Comparison of ENCODE assay signal across 26 cellular contexts in genomic region chr3:71787851-71788405, GRCh38. TPM values are rescaled to one million over a fixed set of nuclear protein-coding genes. Genes with fewer than 3 reads are reported as not detected.
A peak's percentile ranks its signal among the peaks of the same experiment; 100 is the strongest.
DNase-seq lines count a peak whose midpoint lies in the region; ATAC-seq, FAIRE-seq and TF ChIP-seq lines count a peak whose summit lies in the region.
"Had no signal": no experiment of that assay in that cellular context is flagged by ENCODE, and none has a peak within 500 bp of the region (broad histone marks: within the 10 kb centered on the region; RNA-seq: fewer than 3 reads in every experiment).

No MANE protein-coding gene starts in this region.

- H3K4me1 ChIP-seq in H9 (ENCODE audit: insufficient read depth, low read length) (no peaks in the 10 kb centered on the region; the same call in 1 of the 2 replicates), H1 (replicated peaks in 1 of 4; ENCODE audit: control insufficient read depth in 3 of 4, insufficient read depth in 4 of 4, low read length in 3 of 4) (peaks cover 0 to 9% (median 6%) of the 10 kb centered on the region in 4 experiments; a peak in 4 of 7 replicates)

- H3K9ac ChIP-seq in H9 (ENCODE audit: extremely low read depth, insufficient read length, low read length) (no peak overlapping the region), H1 (replicated peaks in 1 of 4; ENCODE audit: extremely low read depth in 1 of 4, low read depth in 3 of 4, low read length in 3 of 4) (no peak overlapping the region)
- H3K9ac ChIP-seq: BLaER1 treated with 17β-estradiol and CSF1 and Interleukin-3, amounts not matched to agents 10 nM and 100 nM; GM23248 had no signal

- H2AK5ac ChIP-seq in H9 (ENCODE audit: insufficient read length, low read length) (no peak overlapping the region), H1 (ENCODE audit: low read depth, low read length) (no peak overlapping the region)

- H3K27me3 ChIP-seq in H9 (ENCODE audit: insufficient read depth, low read length) (peaks cover 23% of the 10 kb centered on the region), H1 (replicated peaks in 1 of 4; ENCODE audit: control insufficient read depth in 3 of 4, extremely low read depth in 1 of 4, insufficient read depth in 3 of 4, low read length in 3 of 4) (peaks cover 19 to 50% (median 34%) of the 10 kb centered on the region in 4 experiments)
- H3K27me3 ChIP-seq in CD4-positive, alpha-beta T cell (ENCODE audit: control insufficient read depth, insufficient read depth, low read length) = peaks cover 37% of the 10 kb centered on the region

- no peaks in the 10 kb centered on the region for H3K23me2 ChIP-seq in H9 (ENCODE audit: insufficient read length, low read depth, low read length, poor library complexity, severe bottlenecking)
- H3K23me2 ChIP-seq in H1 (ENCODE audit: low read depth, low read length) = peaks cover 7% of the 10 kb centered on the region; the same call in 1 of the 2 replicates

- peaks cover 49% of the 10 kb centered on the region for H3K27me3 Mint-ChIP-seq in H9 (ENCODE audit: low read depth)
- peaks cover 42% of the 10 kb centered on the region for H3K27me3 Mint-ChIP-seq in CD4-positive, alpha-beta T cell
- peaks cover 51% of the 10 kb centered on the region for H3K27me3 Mint-ChIP-seq in activated CD8-positive, alpha-beta T cell treated with anti-CD3 and anti-CD28 coated beads, Interleukin-2, amount 10 ng/mL, durations not matched to agents 7 days and 5 days (ENCODE audit: low read depth)

- peaks cover 20 to 24% of the 10 kb centered on the region in 2 experiments for H3K4me1 Mint-ChIP-seq in H9
- H3K4me1 Mint-ChIP-seq in CD4-positive, alpha-beta T cell (ENCODE audit: low read depth) = peaks cover 20% of the 10 kb centered on the region
- H3K4me1 Mint-ChIP-seq in activated CD8-positive, alpha-beta T cell treated with anti-CD3 and anti-CD28 coated beads, Interleukin-2, amount 10 ng/mL, durations not matched to agents 7 days and 5 days (ENCODE audit: low read depth) = peaks cover 15% of the 10 kb centered on the region

- H2AFZ ChIP-seq in H9 (ENCODE audit: low read length) (no peak overlapping the region), H1 (ENCODE audit: low read length) (no peak overlapping the region)
- H2AFZ ChIP-seq: GM23248 had no signal

- no peak overlapping the region for H3K27ac ChIP-seq in H9 (ENCODE audit: insufficient read length, low read depth, low read length)
- no peak overlapping the region for H3K27ac ChIP-seq in H1 (ENCODE audit: low read depth, low read length)
- H3K27ac ChIP-seq in CD4-positive, alpha-beta T cell (ENCODE audit: low read depth, low read length) = no peak overlapping the region
- H3K27ac ChIP-seq: A549; BLaER1 treated with 17β-estradiol and CSF1 and Interleukin-3, amounts not matched to agents 10 nM and 100 nM; GM23248 had no signal

- H4K5ac ChIP-seq in H9 (ENCODE audit: insufficient read length, low read depth, low read length) = no peak overlapping the region
- no peak overlapping the region for H4K5ac ChIP-seq in H1 (ENCODE audit: insufficient read length, low read depth, low read length)

- CTCF ChIA-PET in H1 (lab: Charles Lee; ENCODE audit: partially characterized antibody) = interaction anchor here (1.3 kb wide), 1 partner anchor 14 kb away, joined by 3 read pairs; no protein-coding TSS in a partner anchor
- CTCF ChIA-PET in CD4-positive, alpha-beta T cell (lab: Charles Lee) = no interaction called here
- CTCF ChIA-PET in activated CD8-positive, alpha-beta T cell treated with anti-CD3 and anti-CD28 coated beads, Interleukin-2, amount 10 ng/mL, durations not matched to agents 7 days and 5 days (lab: Charles Lee) = no interaction called here

- DNase-seq in H9 = no peak
- no peak for DNase-seq in H1 (ENCODE audit: low read depth in 1 of 2, low spot score in 2 of 2)
- peak; percentile 35 for DNase-seq in islet precursor cell
- DNase-seq in amygdala (lab: John Stamatoyannopoulos, UW) = no peak
- DNase-seq in CD4-positive, alpha-beta T cell = no peak
- DNase-seq in activated CD8-positive, alpha-beta T cell treated with anti-CD3 and anti-CD28 coated beads, Interleukin-2, amount 10 ng/mL, durations not matched to agents 7 days and 5 days = no peak
- DNase-seq: 8988T; ACHN; AML-193; BE2C; Calu3; CD4-positive, alpha-beta memory T cell; COR-L47; DMS53; DMS79 treated with DMSO at 0.1 percent for 48 hours; GF-D8; GM23248; HFFc6 had no signal

- H2BK120ac ChIP-seq in H9 (ENCODE audit: low read depth, low read length, poor library complexity, severe bottlenecking) = no peak overlapping the region
- no peak overlapping the region for H2BK120ac ChIP-seq in H1 (replicated peaks; ENCODE audit: low read depth, low read length)

- H4K91ac ChIP-seq in H9 (ENCODE audit: insufficient read length, low read depth, low read length) (no peak overlapping the region), H1 (replicated peaks; ENCODE audit: insufficient read length, low read length) (no peak overlapping the region)

- H3K56ac ChIP-seq in H9 (ENCODE audit: insufficient read length, low read depth, low read length) = no peak overlapping the region
- H3K56ac ChIP-seq in H1 (replicated peaks; ENCODE audit: insufficient read length, low read depth, low read length) = no peak overlapping the region

- H3K79me2 ChIP-seq in H9 (ENCODE audit: insufficient read depth, low read length) = no peaks in the 10 kb centered on the region
- no peaks in the 10 kb centered on the region for H3K79me2 ChIP-seq in H1 (ENCODE audit: control insufficient read depth in 1 of 2, insufficient read depth in 2 of 2, low read length in 2 of 2)

- peak overlapping the region; percentile 42 for H3K18ac ChIP-seq in H9 (ENCODE audit: insufficient read length, low read depth, low read length)
- H3K18ac ChIP-seq in H1 (ENCODE audit: extremely low read depth, low read length) = no peak overlapping the region

- intact Hi-C loops in CD4-positive, alpha-beta T cell (cut with DNase I, micrococcal nuclease) = no loop called here

- no CpG with 5 or more reads among the region's 7 CpGs for WGBS in H9 (ENCODE audit: extremely low coverage, insufficient read length, low lambda C conversion rate)
- WGBS in H1 (ENCODE audit: extremely low coverage in 1 of 2, insufficient coverage in 1 of 2, insufficient read length in 1 of 2, insufficient replicate concordance in 2 of 2, low coverage in 1 of 2, low lambda C conversion rate in 2 of 2, missing lambda C conversion rate in 1 of 2), 2 experiments = 78% methylated on average over 7 of the region's 7 CpGs; no CpG with 5 or more reads in 1 of the 2 experiments

- H3K9me3 Mint-ChIP-seq in H9 = no peaks in the 10 kb centered on the region; a peak in 1 of 5 replicates
- H3K9me3 Mint-ChIP-seq in CD4-positive, alpha-beta T cell = no peaks in the 10 kb centered on the region
- H3K9me3 Mint-ChIP-seq in activated CD8-positive, alpha-beta T cell treated with anti-CD3 and anti-CD28 coated beads, Interleukin-2, amount 10 ng/mL, durations not matched to agents 7 days and 5 days (ENCODE audit: insufficient read depth) = no peaks in the 10 kb centered on the region
- H3K9me3 Mint-ChIP-seq: HFFc6 had no signal

- TF ChIP-seq POLR2A in H1 (IDR thresholded peaks at IDR 0.05; ENCODE audit: control extremely low read depth in 1 of 2, low read depth in 2 of 2, low read length in 2 of 2) = no peak

- no peak for FAIRE-seq in H1 (lab: Jason Lieb, UNC)
- FAIRE-seq: A549, GM12891, GM18507 had no signal

- H4K8ac ChIP-seq in H9 (replicated peaks; ENCODE audit: insufficient read length, low read depth, low read length) (no peak overlapping the region), H1 (ENCODE audit: extremely low read depth, insufficient read depth, low read length) (no peak overlapping the region)

- H3K27ac Mint-ChIP-seq in H9 = no peak overlapping the region
- H3K27ac Mint-ChIP-seq in CD4-positive, alpha-beta T cell = no peak overlapping the region
- no peak overlapping the region for H3K27ac Mint-ChIP-seq in activated CD8-positive, alpha-beta T cell treated with anti-CD3 and anti-CD28 coated beads, Interleukin-2, amount 10 ng/mL, durations not matched to agents 7 days and 5 days
- H3K27ac Mint-ChIP-seq: CD14-positive monocyte; CD4-positive, alpha-beta memory T cell; HFFc6 had no signal

- no peaks in the 10 kb centered on the region for H3K36me3 ChIP-seq in H1 (ENCODE audit: control insufficient read depth in 2 of 4, insufficient read depth in 4 of 4, low read length in 3 of 4)
- H3K36me3 ChIP-seq: BE2C; BLaER1 treated with 17β-estradiol and CSF1 and Interleukin-3, amounts not matched to agents 10 nM and 100 nM; HAP-1 had no signal

- POLR2A ChIA-PET in H1 (lab: Charles Lee; ENCODE audit: partially characterized antibody) = no interaction called here
- POLR2A ChIA-PET in CD4-positive, alpha-beta T cell (lab: Charles Lee) = no interaction called here
- POLR2A ChIA-PET in activated CD8-positive, alpha-beta T cell treated with anti-CD3 and anti-CD28 coated beads, Interleukin-2, amount 10 ng/mL, durations not matched to agents 7 days and 5 days (lab: Charles Lee) = no interaction called here

- H3K9me3 ChIP-seq in H9 (ENCODE audit: control insufficient read depth, low read depth, low read length) (no peaks in the 10 kb centered on the region), H1 (ENCODE audit: insufficient read depth in 2 of 2, low read depth in 1 of 2, low read length in 1 of 2) (no peaks in the 10 kb centered on the region)
- no peaks in the 10 kb centered on the region for H3K9me3 ChIP-seq in CD4-positive, alpha-beta T cell (ENCODE audit: control insufficient read depth, low read length)
- H3K9me3 ChIP-seq: A549; BE2C; BLaER1 treated with 17β-estradiol and CSF1 and Interleukin-3, amounts not matched to agents 10 nM and 100 nM; HAP-1 had no signal

- no peak overlapping the region for H3K4me3 Mint-ChIP-seq in H9
- H3K4me3 Mint-ChIP-seq in CD4-positive, alpha-beta T cell = no peak overlapping the region
- H3K4me3 Mint-ChIP-seq in activated CD8-positive, alpha-beta T cell treated with anti-CD3 and anti-CD28 coated beads, Interleukin-2, amount 10 ng/mL, durations not matched to agents 7 days and 5 days = no peak overlapping the region
- H3K4me3 Mint-ChIP-seq: CD14-positive monocyte; CD4-positive, alpha-beta memory T cell; HFFc6 had no signal

- H3K14ac ChIP-seq in H9 (ENCODE audit: insufficient read depth, low read length) = no peak overlapping the region
- no peak overlapping the region for H3K14ac ChIP-seq in H1 (ENCODE audit: insufficient read length)

- no peaks in the 10 kb centered on the region for H4K20me1 ChIP-seq in H9 (ENCODE audit: control insufficient read depth, insufficient read depth, insufficient read length)
- no peaks in the 10 kb centered on the region for H4K20me1 ChIP-seq in H1 (replicated peaks in 1 of 2; ENCODE audit: control insufficient read depth in 1 of 2, insufficient read depth in 2 of 2, low read length in 2 of 2)

- H3K23ac ChIP-seq in H9 (ENCODE audit: insufficient read length, low read depth, low read length) (no peak overlapping the region), H1 (ENCODE audit: insufficient read length) (no peak overlapping the region)

- no peak overlapping the region for H2BK5ac ChIP-seq in H9 (ENCODE audit: insufficient read length, low read length)
- H2BK5ac ChIP-seq in H1 (ENCODE audit: low read depth, low read length) = no peak overlapping the region

- H3K79me1 ChIP-seq in H9 (ENCODE audit: insufficient read depth, low read depth, low read length, poor library complexity, severe bottlenecking) (no peaks in the 10 kb centered on the region), H1 (ENCODE audit: low read depth, low read length) (no peaks in the 10 kb centered on the region)

- no peak overlapping the region for H3K4me2 ChIP-seq in H9 (ENCODE audit: insufficient read depth, insufficient read length, low read length)
- H3K4me2 ChIP-seq in H1 (ENCODE audit: insufficient read depth in 1 of 2, low read depth in 2 of 2, low read length in 2 of 2) = no peak overlapping the region
- H3K4me2 ChIP-seq: A549; BLaER1 treated with 17β-estradiol and CSF1 and Interleukin-3, amounts not matched to agents 10 nM and 100 nM had no signal

- no peak for TF ChIP-seq CTCF in H9 (conservative IDR thresholded peaks at IDR 0.05)
- no peak for TF ChIP-seq CTCF in H1 (IDR thresholded peaks at IDR 0.05; ENCODE audit: control extremely low read depth in 1 of 3, insufficient read depth in 1 of 3, low read depth in 1 of 3, low read length in 3 of 3)
- no peak for TF ChIP-seq CTCF in CD4-positive, alpha-beta T cell (IDR thresholded peaks at IDR 0.05)

- H3K36me3 Mint-ChIP-seq in H9 (ENCODE audit: insufficient read depth in 1 of 3, low read depth in 3 of 3) = no peaks in the 10 kb centered on the region
- H3K36me3 Mint-ChIP-seq in CD4-positive, alpha-beta T cell (ENCODE audit: low read depth) = no peaks in the 10 kb centered on the region
- no peaks in the 10 kb centered on the region for H3K36me3 Mint-ChIP-seq in activated CD8-positive, alpha-beta T cell treated with anti-CD3 and anti-CD28 coated beads, Interleukin-2, amount 10 ng/mL, durations not matched to agents 7 days and 5 days (ENCODE audit: low read depth)
- H3K36me3 Mint-ChIP-seq: CD4-positive, alpha-beta memory T cell had no signal

- peak overlapping the region; percentile 80 for H2BK12ac ChIP-seq in H9 (ENCODE audit: insufficient read length, low read depth, low read length)
- H2BK12ac ChIP-seq in H1 (ENCODE audit: low read depth, low read length) = no peak overlapping the region

- no peak for TF ChIP-seq EP300 in H1 (IDR thresholded peaks at IDR 0.05; ENCODE audit: borderline replicate concordance in 1 of 2, low read depth in 2 of 2, low read length in 2 of 2)

- H3T11ph ChIP-seq in H9 (ENCODE audit: low read length) = no peak overlapping the region

- H3K4ac ChIP-seq in H9 (ENCODE audit: low read depth, low read length) = no peak overlapping the region; the same call in 1 of the 2 replicates
- no peak overlapping the region for H3K4ac ChIP-seq in H1 (replicated peaks; ENCODE audit: insufficient read length, low read depth, low read length)

- H3K4me3 ChIP-seq in H1 (ENCODE audit: extremely low read depth in 1 of 4, insufficient read depth in 2 of 4, low read depth in 3 of 4, low read length in 4 of 4) = no peak overlapping the region
- H3K4me3 ChIP-seq: A549; BLaER1 treated with 17β-estradiol and CSF1 and Interleukin-3, amounts not matched to agents 10 nM and 100 nM; GM23248; HAP-1 had no signal

- no peak overlapping the region for H2BK20ac ChIP-seq in H9 (ENCODE audit: low read depth, low read length, poor library complexity, severe bottlenecking)
- no peak overlapping the region for H2BK20ac ChIP-seq in H1 (ENCODE audit: low read length)

- H2BK15ac ChIP-seq in H9 (ENCODE audit: low read depth, low read length) = no peak overlapping the region
- 0 out of 2 replicates have a peak overlapping the region, but pooled peaks have one; percentile 40 for H2BK15ac ChIP-seq in H1 (ENCODE audit: low read length)

- no peak for TF ChIP-seq RAD21 in H1 (IDR thresholded peaks at IDR 0.05 in 1 of 2, conservative IDR thresholded peaks at IDR 0.05 in 1 of 2; ENCODE audit: low read depth in 2 of 2, low read length in 2 of 2)

- no peak for ATAC-seq in CD4-positive, alpha-beta T cell (ENCODE audit: poor library complexity)
- no peak for ATAC-seq in activated CD8-positive, alpha-beta T cell treated with anti-CD3 and anti-CD28 coated beads, Interleukin-2, amount 10 ng/mL, durations not matched to agents 7 days and 5 days
- ATAC-seq: A549 had no signal

RNA-seq across cellular contexts. Expression of gene PROK2, which starts 3.0 kb away (rescaled TPM):
- 1.4 and 1.7 TPM in 2 replicates for total RNA-seq in H9 (2021)
- 1.8 and 2.0 TPM in 2 replicates for total RNA-seq in H1 (2021; fragmentation: NEBNext Ultra II Directional; extraction: Animal tissue kit (Norgen Biotek cat#: 25700))
- polyA plus RNA-seq in H1 (2011; rRNA removed) = 0.24 and 0.50 TPM in 2 replicates
- 0.87 TPM for polyA plus RNA-seq in H1 (2011; cell fraction: cytosol; rRNA removed)
- polyA plus RNA-seq in H1 (2011; cell fraction: nucleus; rRNA removed) = 0.16 TPM
- polyA plus RNA-seq in H1 (2012, experiment 1 of 2) = 0.62 to 0.84 TPM (median 0.77 TPM) in 4 replicates
- polyA plus RNA-seq in H1 (2012, experiment 2 of 2) = 0.38 TPM
- polyA plus RNA-seq in H1 (2013, experiment 1 of 2) = 2.4 TPM
- polyA plus RNA-seq in H1 (2013, experiment 2 of 2) = 2.4 TPM
- 0.34 TPM in 1 of 2 replicates, not detected in the other for polyA minus RNA-seq in H1 (2011; rRNA and poly(A)+ RNA removed)
- not detected for polyA minus RNA-seq in H1 (2011; cell fraction: cytosol; rRNA and poly(A)+ RNA removed)
- not detected for polyA minus RNA-seq in H1 (2011; cell fraction: nucleus; rRNA and poly(A)+ RNA removed)
- total RNA-seq in CD4-positive, alpha-beta T cell = 1 to 10 TPM; 1.3 to 1.4 TPM
- under 1 TPM; 0.23 to 0.24 TPM for total RNA-seq in activated CD8-positive, alpha-beta T cell treated with anti-CD3 and anti-CD28 coated beads, Interleukin-2, amount 10 ng/mL, durations not matched to agents 7 days and 5 days
- total RNA-seq: Calu3, G401, GM23248, H4, HFFc6 had no signal
- polyA plus RNA-seq: A549, GM23248 had no signal

RNA-seq across cellular contexts. Expression of gene GPR27, which starts 34.3 kb away (rescaled TPM):
- total RNA-seq in H9 (2021) = 15.5 and 17.7 TPM in 2 replicates
- 12.5 and 13.8 TPM in 2 replicates for total RNA-seq in H1 (2021; fragmentation: NEBNext Ultra II Directional; extraction: Animal tissue kit (Norgen Biotek cat#: 25700))
- polyA plus RNA-seq in H1 (2011; rRNA removed) = 10.7 and 11.3 TPM in 2 replicates
- 11.2 TPM for polyA plus RNA-seq in H1 (2011; cell fraction: cytosol; rRNA removed)
- 9.2 TPM for polyA plus RNA-seq in H1 (2011; cell fraction: nucleus; rRNA removed)
- polyA plus RNA-seq in H1 (2012, experiment 1 of 2) = 9.9 to 15.0 TPM (median 10.5 TPM) in 4 replicates
- 14.3 TPM for polyA plus RNA-seq in H1 (2012, experiment 2 of 2)
- 12.5 TPM for polyA plus RNA-seq in H1 (2013, experiment 1 of 2)
- polyA plus RNA-seq in H1 (2013, experiment 2 of 2) = 12.5 TPM
- 3.0 and 3.3 TPM in 2 replicates for polyA minus RNA-seq in H1 (2011; rRNA and poly(A)+ RNA removed)
- 8.9 TPM for polyA minus RNA-seq in H1 (2011; cell fraction: cytosol; rRNA and poly(A)+ RNA removed)
- 6.9 TPM for polyA minus RNA-seq in H1 (2011; cell fraction: nucleus; rRNA and poly(A)+ RNA removed)
- 1 to 10 TPM in 1 of 2 experiments, under 1 TPM in 1; 0.84 to 1.1 TPM for total RNA-seq in CD4-positive, alpha-beta T cell
- under 1 TPM; 0.37 to 0.40 TPM for total RNA-seq in activated CD8-positive, alpha-beta T cell treated with anti-CD3 and anti-CD28 coated beads, Interleukin-2, amount 10 ng/mL, durations not matched to agents 7 days and 5 days
- total RNA-seq: GM23248, H4, HFFc6 had no signal
- polyA plus RNA-seq: GM23248 had no signal
